In genomic region chr16:25065899-25066298, GRCh38 we compare ENCODE assay signal across 7 cellular contexts. TPM values are rescaled to one million over a fixed set of nuclear protein-coding genes. Genes with fewer than 3 reads are reported as not detected.
DNase-seq lines count a peak whose midpoint lies in the region; ATAC-seq, FAIRE-seq and TF ChIP-seq lines count a peak whose summit lies in the region.

No MANE protein-coding gene starts in this region.

- FAIRE-seq in GM12892 (lab: Jason Lieb, UNC) = peak; percentile 65

- peak overlapping the region; percentile 78 for H3K9ac ChIP-seq in Karpas-422 (ENCODE audit: low read length)

- H3K9me3 ChIP-seq in Karpas-422 (ENCODE audit: low read length) (no peaks in the 10 kb centered on the region), sigmoid colon (no peaks in the 10 kb centered on the region)
- H3K9me3 ChIP-seq in effector memory CD4-positive, alpha-beta T cell (ENCODE audit: control insufficient read depth, low read length) = no peaks in the 10 kb centered on the region

- H3K79me2 ChIP-seq in Karpas-422 (ENCODE audit: low read length) = no peaks in the 10 kb centered on the region

- H4K20me1 ChIP-seq in Karpas-422 (ENCODE audit: insufficient read depth, low read depth, low read length) = no peaks in the 10 kb centered on the region

- 82 to 87% methylated on average over 8 of the region's 8 CpGs for WGBS in sigmoid colon, 2 donors

- TF ChIP-seq EP300 in sigmoid colon (IDR thresholded peaks at IDR 0.05) = no peak

- no peak overlapping the region for H3K27ac ChIP-seq in Karpas-422 (ENCODE audit: low read length)
- H3K27ac ChIP-seq in effector memory CD4-positive, alpha-beta T cell (ENCODE audit: insufficient read depth, low read length, poor library complexity, severe bottlenecking) = peak overlapping the region; percentile 71
- peak overlapping the region; percentile 94 to 96 (median 94) for H3K27ac ChIP-seq in sigmoid colon

- peak overlapping the region; percentile 71; the same call in 1 of the 2 replicates for H3K4me3 ChIP-seq in Karpas-422 (ENCODE audit: low read length)
- H3K4me3 ChIP-seq in effector memory CD4-positive, alpha-beta T cell (ENCODE audit: insufficient read depth, low read depth, low read length, poor library complexity, severe bottlenecking) = no peak overlapping the region
- no peak overlapping the region for H3K4me3 ChIP-seq in sigmoid colon

- intact Hi-C loops in sigmoid colon (cut with DNase I) = loop anchor here (2.0 to 10.0 kb wide), 4 partner anchors 15 to 189 kb away; partner anchors contain the start of genes ARHGAP17 and ZKSCAN2

- H3K36me3 ChIP-seq in Karpas-422 (ENCODE audit: insufficient read depth, low read length) = no peaks in the 10 kb centered on the region
- H3K36me3 ChIP-seq in effector memory CD4-positive, alpha-beta T cell (ENCODE audit: control insufficient read depth, insufficient read depth, low read length) = no peaks in the 10 kb centered on the region
- H3K36me3 ChIP-seq in sigmoid colon = no peaks in the 10 kb centered on the region

- no peaks in the 10 kb centered on the region for H3K27me3 ChIP-seq in Karpas-422 (ENCODE audit: low read length)
- H3K27me3 ChIP-seq in effector memory CD4-positive, alpha-beta T cell (replicated peaks; ENCODE audit: control insufficient read depth, insufficient read depth, low read length, poor library complexity, severe bottlenecking) = no peaks in the 10 kb centered on the region
- no peaks in the 10 kb centered on the region for H3K27me3 ChIP-seq in sigmoid colon

- peak overlapping the region; percentile 72 for H3K4me2 ChIP-seq in Karpas-422 (ENCODE audit: low read depth, low read length, poor library complexity, severe bottlenecking)

- no peak for ATAC-seq in HG03442 (IDR thresholded peaks at IDR 0.05; ENCODE audit: unreplicated experiment)

- peak overlapping the region; percentile 40; the same call in 1 of the 2 replicates for H2AFZ ChIP-seq in Karpas-422 (ENCODE audit: low read length)

- TF ChIP-seq CTCF in sigmoid colon (IDR thresholded peaks at IDR 0.05) = no peak

- peaks cover 36% of the 10 kb centered on the region for H3K4me1 ChIP-seq in Karpas-422 (ENCODE audit: low read length)
- H3K4me1 ChIP-seq in effector memory CD4-positive, alpha-beta T cell (ENCODE audit: control insufficient read depth, insufficient read depth, low read length, poor library complexity, severe bottlenecking) = peaks cover 27% of the 10 kb centered on the region
- peaks cover 0 to 16% (median 13%) of the 10 kb centered on the region in 4 donors for H3K4me1 ChIP-seq in sigmoid colon

- TF ChIP-seq POLR2A in GM12892 (IDR thresholded peaks at IDR 0.05; ENCODE audit: low read depth, low read length) = no peak
- TF ChIP-seq POLR2A in sigmoid colon (IDR thresholded peaks at IDR 0.05) = no peak

- DNase-seq in GM12892 (ENCODE audit: insufficient read length) (peak; percentile 40), Karpas-422 (peak; percentile 73), sigmoid colon (no peak), NCI-H1417 treated with DMSO at 0.1 percent for 48 hours (lab: John Stamatoyannopoulos, UW) (no peak), mesenteric fat pad (ENCODE audit: low spot score) (no peak)
- DNase-seq in effector memory CD4-positive, alpha-beta T cell = no peak

- H3K9me2 ChIP-seq in Karpas-422 (replicated peaks; ENCODE audit: insufficient read depth, low read length) = no peaks in the 10 kb centered on the region

RNA-seq across cellular contexts. Expression of gene LCMT1, which starts 45.6 kb away (rescaled TPM):
- 35.9 TPM for polyA plus RNA-seq in GM12892 (2012; ENCODE audit: missing spikeins)
- total RNA-seq in Karpas-422 (2014; rRNA removed; shearing (Covaris generic); ENCODE audit: low replicate concordance) = 29.1 and 31.5 TPM in 2 replicates
- 10 to 100 TPM; 27.0 to 50.0 (median 36.2) TPM for total RNA-seq in sigmoid colon
- 10 to 100 TPM; 37.3 to 61.5 (median 52.3) TPM for polyA plus RNA-seq in sigmoid colon
- 27.7 TPM for total RNA-seq in mesenteric fat pad

RNA-seq across cellular contexts. Expression of gene ARHGAP17, which starts 50.7 kb away (rescaled TPM):
- polyA plus RNA-seq in GM12892 (2012; ENCODE audit: missing spikeins) = 77.6 TPM
- 34.2 and 35.2 TPM in 2 replicates for total RNA-seq in Karpas-422 (2014; rRNA removed; shearing (Covaris generic); ENCODE audit: low replicate concordance)
- total RNA-seq in sigmoid colon (10 to 100 TPM; 27.1 to 44.3 (median 35.5) TPM), mesenteric fat pad (96.0 TPM)
- polyA plus RNA-seq in sigmoid colon = 10 to 100 TPM; 46.8 to 55.6 (median 50.6) TPM

Comparison
In these comparisons a context has a peak if more than half of its experiments do, and no peak if none do; other contexts are left out.
1. DNase-seq: peak in GM12892 (single experiment) and Karpas-422 (single experiment); none in effector memory CD4-positive, alpha-beta T cell (0 of 3), sigmoid colon (single experiment), NCI-H1417 treated with DMSO at 0.1 percent for 48 hours (single experiment) and mesenteric fat pad (single experiment).